Comparison of ENCODE assay signal across 8 cellular contexts in the genomic region with DNA sequence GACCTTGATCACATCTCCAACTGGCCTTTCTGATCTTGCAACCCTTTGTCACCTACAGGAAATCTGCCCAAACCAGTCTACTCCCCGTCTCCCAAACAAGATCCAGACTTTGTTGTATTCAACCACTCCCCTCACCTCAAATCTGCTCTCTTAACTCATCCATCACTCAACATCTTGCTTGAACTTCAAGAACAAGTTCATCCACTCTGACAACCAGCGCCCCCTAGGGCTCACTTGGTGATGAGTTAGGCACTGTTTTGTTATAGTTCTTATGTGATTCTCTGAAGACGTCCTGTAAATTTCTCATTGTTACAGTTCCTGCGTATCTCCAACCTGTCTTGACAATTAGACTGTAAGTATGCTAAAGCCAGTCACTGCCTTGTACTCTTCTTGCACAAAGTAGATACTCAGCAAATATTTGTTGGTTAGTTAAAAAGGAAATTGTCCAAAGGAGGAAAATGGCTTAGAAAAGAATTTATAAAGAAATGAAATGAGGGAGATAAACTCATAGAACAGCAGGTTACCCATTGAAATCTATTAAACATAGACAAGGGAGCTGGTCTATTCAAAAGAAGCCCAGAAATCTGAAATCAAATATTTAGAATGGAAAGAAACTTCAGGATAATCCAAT. TPM values are rescaled to one million over a fixed set of nuclear protein-coding genes. Genes with fewer than 3 reads are reported as not detected.
DNase-seq lines count a peak whose midpoint lies in the region; ATAC-seq and TF ChIP-seq lines count a peak whose summit lies in the region.

No MANE protein-coding gene starts in this region.

- H3K9ac ChIP-seq in mesendoderm (ENCODE audit: low read length) = no peak overlapping the region

- no peak overlapping the region for H2BK5ac ChIP-seq in mesendoderm (ENCODE audit: low read length)

- H3K27ac ChIP-seq in body of pancreas (no peak overlapping the region), mesendoderm (ENCODE audit: low read depth, low read length) (no peak overlapping the region), upper lobe of right lung (no peak overlapping the region)

- no peak overlapping the region for H2AK5ac ChIP-seq in mesendoderm (ENCODE audit: low read length)

- H3K4ac ChIP-seq in mesendoderm (ENCODE audit: low read depth, low read length) = no peak overlapping the region

- no peak for TF ChIP-seq POLR2A in body of pancreas (IDR thresholded peaks at IDR 0.05)

- H2BK15ac ChIP-seq in mesendoderm (replicated peaks; ENCODE audit: low read depth) = no peak overlapping the region

- no peak overlapping the region for H3K4me2 ChIP-seq in mesendoderm (ENCODE audit: low read length)

- no peak overlapping the region for H3K23ac ChIP-seq in mesendoderm (ENCODE audit: low read length)

- peak; percentile 57 for DNase-seq in NCI-H748 (lab: John Stamatoyannopoulos, UW; ENCODE audit: unreplicated experiment)
- DNase-seq in NCI-H748 treated with DMSO at 0.1 percent for 48 hours (lab: John Stamatoyannopoulos, UW) = no peak
- DNase-seq in T-cell = peak in 27 of 34 experiments; percentile 4 to 45 (median 28)
- peak; percentile 44 to 79 (median 72) for DNase-seq in body of pancreas
- DNase-seq in mesendoderm = peak; percentile 74
- no peak for DNase-seq in upper lobe of right lung
- no peak for DNase-seq in DMS79 (lab: John Stamatoyannopoulos, UW)
- DNase-seq in NCI-H1436 treated with DMSO at 0.1 percent for 48 hours (lab: John Stamatoyannopoulos, UW) = no peak

- H3K9me3 ChIP-seq in body of pancreas (no peaks in the 10 kb centered on the region), upper lobe of right lung (no peaks in the 10 kb centered on the region)

- H3K27me3 Mint-ChIP-seq in T-cell = peaks cover 31 to 33% of the 10 kb centered on the region in 2 donors

- POLR2A ChIA-PET in T-cell (lab: Charles Lee) = no interaction called here

- H3K4me3 ChIP-seq in body of pancreas = no peak overlapping the region
- no peak overlapping the region for H3K4me3 ChIP-seq in mesendoderm (ENCODE audit: low read length)
- no peak overlapping the region for H3K4me3 ChIP-seq in upper lobe of right lung

- H3K36me3 Mint-ChIP-seq in T-cell = no peaks in the 10 kb centered on the region

- no peaks in the 10 kb centered on the region for H3K9me3 Mint-ChIP-seq in T-cell

- no peak overlapping the region for H4K5ac ChIP-seq in mesendoderm (ENCODE audit: low read length)

- intact Hi-C loops in body of pancreas (cut with DNase I) (no loop called here), upper lobe of right lung (cut with DNase I) (no loop called here)

- no peaks in the 10 kb centered on the region for H3K79me1 ChIP-seq in mesendoderm (ENCODE audit: low read length)

- CTCF ChIA-PET in T-cell (lab: Charles Lee) = interaction anchor here in 1 of 2 donors (1.1 kb wide), 1 partner anchor 28 kb away, joined by 3 read pairs; no protein-coding TSS in a partner anchor

- H2BK120ac ChIP-seq in mesendoderm (ENCODE audit: low read depth, low read length) = no peak overlapping the region

- H3K27me3 ChIP-seq in body of pancreas = no peaks in the 10 kb centered on the region
- H3K27me3 ChIP-seq in mesendoderm (ENCODE audit: insufficient read depth, low read length, poor library complexity) = no peaks in the 10 kb centered on the region
- peaks cover 9% of the 10 kb centered on the region for H3K27me3 ChIP-seq in upper lobe of right lung

- WGBS in body of pancreas, 2 donors = 38 to 43% methylated on average over 4 of the region's 4 CpGs
- no CpG with 5 or more reads among the region's 4 CpGs for WGBS in mesendoderm (ENCODE audit: extremely low coverage, insufficient coverage, low lambda C conversion rate)

- no peak overlapping the region for H3K4me3 Mint-ChIP-seq in T-cell

- ATAC-seq in T-cell (replicated peaks in 1 of 4) (no peak), body of pancreas (no peak), upper lobe of right lung (no peak)

- no peak overlapping the region for H4K8ac ChIP-seq in mesendoderm (ENCODE audit: low read depth, low read length)

- H3K4me1 Mint-ChIP-seq in T-cell = no peaks in the 10 kb centered on the region

- H3K36me3 ChIP-seq in body of pancreas (replicated peaks in 1 of 2; ENCODE audit: insufficient read depth in 1 of 2, low read depth in 2 of 2) (no peaks in the 10 kb centered on the region), mesendoderm (ENCODE audit: control insufficient read depth, insufficient read depth, low read length) (no peaks in the 10 kb centered on the region), upper lobe of right lung (no peaks in the 10 kb centered on the region)

- no peak overlapping the region for H3K56ac ChIP-seq in mesendoderm (ENCODE audit: low read length)

- no peak overlapping the region for H3K18ac ChIP-seq in mesendoderm (ENCODE audit: low read length)

- H3K79me2 ChIP-seq in mesendoderm (ENCODE audit: control insufficient read depth, insufficient read depth, low read length) = no peaks in the 10 kb centered on the region

- no peak overlapping the region for H3K27ac Mint-ChIP-seq in T-cell

- no peaks in the 10 kb centered on the region for H3K4me1 ChIP-seq in body of pancreas
- H3K4me1 ChIP-seq in mesendoderm (ENCODE audit: control insufficient read depth, low read depth, low read length) = peaks cover 3% of the 10 kb centered on the region
- H3K4me1 ChIP-seq in upper lobe of right lung = no peaks in the 10 kb centered on the region

- peak; percentile 8 to 60 (median 40) for TF ChIP-seq CTCF in body of pancreas (IDR thresholded peaks at IDR 0.05)
- TF ChIP-seq CTCF in upper lobe of right lung (IDR thresholded peaks at IDR 0.05) = peak; percentile 56

RNA-seq across cellular contexts. Expression of a gene that starts 5.3 kb away (rescaled TPM):
- total RNA-seq in T-cell (1 to 10 TPM; 1.3 to 1.8 (median 1.4) TPM), body of pancreas (10 to 100 TPM; 18.9 to 46.1 TPM), upper lobe of right lung (38.3 TPM)
- 25.4 TPM for polyA plus RNA-seq in mesendoderm (2013, experiment 1 of 2)
- polyA plus RNA-seq in mesendoderm (2013, experiment 2 of 2) = 32.2 TPM

Comparison
In these comparisons a context has a peak if more than half of its experiments do, and no peak if none do; other contexts are left out.
1. DNase-seq: peak in NCI-H748 (single experiment), T-cell (27 of 34), body of pancreas (4 of 4) and mesendoderm (single experiment); none in NCI-H748 treated with DMSO at 0.1 percent for 48 hours (single experiment), upper lobe of right lung (single experiment), DMS79 (single experiment) and NCI-H1436 treated with DMSO at 0.1 percent for 48 hours (single experiment).
2. RNA of a gene that starts 5.3 kb away (total RNA-seq): 18.9 to 46.1 TPM in body of pancreas and 38.3 TPM in upper lobe of right lung (single experiment); 1.3 to 1.8 TPM in T-cell; every median in the first group is over 4 times any median in the second.